In genomic region chr13:98216135-98216565, GRCh38 we compare ENCODE assay signal across 11 cellular contexts. TPM values are rescaled to one million over a fixed set of nuclear protein-coding genes. Genes with fewer than 3 reads are reported as not detected.
DNase-seq lines count a peak whose midpoint lies in the region; ATAC-seq, FAIRE-seq and TF ChIP-seq lines count a peak whose summit lies in the region.
"Had no signal": no experiment of that assay in that cellular context is flagged by ENCODE, and none has a peak within 500 bp of the region (broad histone marks: within the 10 kb centered on the region; RNA-seq: fewer than 3 reads in every experiment).

No MANE protein-coding gene starts in this region.

- H3K79me2 ChIP-seq in GM12878 (ENCODE audit: control insufficient read depth, insufficient read depth, low read length), result no peaks in the 10 kb centered on the region

- no peak for FAIRE-seq in GM12878 (lab: Jason Lieb, UNC)
- FAIRE-seq: G401.6 had no signal

- H3K9ac ChIP-seq in GM12878 (ENCODE audit: control insufficient read depth, insufficient read depth, low read length), result no peak overlapping the region
- H3K9ac ChIP-seq in liver (ENCODE audit: low read depth in 1 of 2, low read length in 2 of 2), result no peak overlapping the region

- in situ Hi-C loops in GM12878 (cut with MboI), result no loop called here

- H3K4me2 ChIP-seq in GM12878 (ENCODE audit: control insufficient read depth, insufficient read depth), result no peak overlapping the region

- CTCF ChIA-PET in GM12878 (lab: Yijun Ruan, JAX), result interaction anchor here (1.2 kb wide), 1 partner anchor 9 kb away, joined by 5 read pairs; no protein-coding TSS in a partner anchor

- H3K4me3 ChIP-seq in AG10803 (ENCODE audit: low read length) (no peak overlapping the region), GM12878 (no peak overlapping the region), liver (ENCODE audit: low read depth in 1 of 3, low read length in 3 of 3) (no peak overlapping the region)
- H3K4me3 ChIP-seq: HAP-1 had no signal

- intact Hi-C loops in GM12878 (cut with micrococcal nuclease; ENCODE audit: unreplicated experiment), result no loop called here

- no TSS peak for BruUV-seq in GM12878 (replicated peaks; lab: Mats Ljungman, UMichigan)

- no peak for TF ChIP-seq EP300 in GM12878 (IDR thresholded peaks at IDR 0.05; ENCODE audit: borderline replicate concordance in 1 of 2, control insufficient read depth in 1 of 2, low read depth in 2 of 2, low read length in 2 of 2)

- H3K9me3 ChIP-seq in GM12878 (replicated peaks; ENCODE audit: control insufficient read depth, insufficient read depth, low read length) (no peaks in the 10 kb centered on the region; the same call in 2 of the 3 replicates), liver (ENCODE audit: control insufficient read depth in 4 of 4, low read length in 3 of 4) (no peaks in the 10 kb centered on the region)
- H3K9me3 ChIP-seq: HAP-1 had no signal

- WGBS in GM12878 (ENCODE audit: insufficient coverage, insufficient replicate concordance, low lambda C conversion rate, missing lambda C conversion rate), result 0% methylated on average over 4 of the region's 4 CpGs
- 66% methylated on average over 4 of the region's 4 CpGs for WGBS in liver

- POLR2A ChIA-PET in GM12878 (lab: Charles Lee), result interaction anchor here (0.6 to 1.1 kb wide), 4 partner anchors 10 to 1001 kb away, joined by 3 to 9 read pairs (median 4); no protein-coding TSS in a partner anchor

- RAD21 ChIA-PET in GM12878 (lab: Charles Lee; ENCODE audit: unreplicated experiment), result interaction anchor here (0.9 to 2.1 kb wide), 8 partner anchors 9 to 78 kb away, joined by 3 to 13 read pairs (median 4); no protein-coding TSS in a partner anchor

- no peaks in the 10 kb centered on the region for H4K20me1 ChIP-seq in GM12878 (ENCODE audit: control insufficient read depth, insufficient read depth)

- SMC1A ChIA-PET in GM12878 (lab: Charles Lee; ENCODE audit: uncharacterized antibody, unreplicated experiment), result interaction anchor here (0.7 to 3.6 kb wide), 9 partner anchors 10 to 631 kb away, joined by 3 to 31 read pairs (median 5); no protein-coding TSS in a partner anchor

- H3K4me1 ChIP-seq in GM12878 (ENCODE audit: control insufficient read depth, insufficient read depth, low read length), result no peaks in the 10 kb centered on the region
- peaks cover 0 to 15% (median 4%) of the 10 kb centered on the region in 4 donors for H3K4me1 ChIP-seq in liver (ENCODE audit: control insufficient read depth in 4 of 4, insufficient read depth in 4 of 4, low read length in 3 of 4)

- H3K27me3 ChIP-seq in GM12878 (replicated peaks in 1 of 2; ENCODE audit: control insufficient read depth in 2 of 2, insufficient read depth in 2 of 2, low read length in 1 of 2), result no peaks in the 10 kb centered on the region
- H3K27me3 ChIP-seq in liver (ENCODE audit: control insufficient read depth in 4 of 4, insufficient read depth in 4 of 4, low read length in 3 of 4), result no peaks in the 10 kb centered on the region

- 0 out of 2 replicates have a peak overlapping the region, but pooled peaks have one; percentile 33 for H2AFZ ChIP-seq in GM12878 (ENCODE audit: control insufficient read depth, low read depth, low read length)

- ATAC-seq in GM12878 (no peak), GM18520 (IDR thresholded peaks at IDR 0.05; ENCODE audit: unreplicated experiment) (no peak)
- no peak for ATAC-seq in activated CD4-positive, CD25-positive, alpha-beta regulatory T cell treated with anti-CD3 and anti-CD28 coated beads, Interleukin-2, amount 50 U/mL, for 24 hours

- TF ChIP-seq CTCF in AG10803 (conservative IDR thresholded peaks at IDR 0.05; ENCODE audit: low read length) (no peak), GM12878 (IDR thresholded peaks at IDR 0.05 in 2 of 3, conservative IDR thresholded peaks at IDR 0.05 in 1 of 3; ENCODE audit: control insufficient read depth in 2 of 3, extremely low read depth in 1 of 3, insufficient read depth in 1 of 3, low read depth in 3 of 3, low read length in 3 of 3) (no peak), liver (IDR thresholded peaks at IDR 0.05; ENCODE audit: low read depth, low read length, missing input control) (no peak)

- DNase-seq in AG10803 (ENCODE audit: low read depth), result peak; percentile 83
- DNase-seq in HK-2 (ENCODE audit: unreplicated experiment), result peak; percentile 56
- DNase-seq in GM12878 (ENCODE audit: low read depth, low spot score), result no peak
- DNase-seq in activated T-cell treated with anti-CD3 and anti-CD28 coated beads for 4 hours, result no peak
- DNase-seq in NCI-H1694 treated with DMSO at 0.1 percent for 48 hours (lab: John Stamatoyannopoulos, UW), result no peak
- DNase-seq: NCI-H1105 had no signal

- no peak for TF ChIP-seq RAD21 in GM12878 (IDR thresholded peaks at IDR 0.05; ENCODE audit: insufficient read depth, low read depth, low read length)
- no peak for TF ChIP-seq RAD21 in liver (IDR thresholded peaks at IDR 0.05)

- no peak overlapping the region for H3K27ac ChIP-seq in GM12878 (ENCODE audit: control insufficient read depth, insufficient read depth)
- H3K27ac ChIP-seq in liver (ENCODE audit: low read depth in 1 of 2, low read length in 2 of 2), result no peak overlapping the region

- no peak for TF ChIP-seq POLR2A in GM12878 (IDR thresholded peaks at IDR 0.05; ENCODE audit: low read depth, low read length)

- no peaks in the 10 kb centered on the region for H3K36me3 ChIP-seq in GM12878 (ENCODE audit: control insufficient read depth in 2 of 2, insufficient read depth in 2 of 2, low read length in 1 of 2)
- peaks cover 3 to 5% (median 4%) of the 10 kb centered on the region in 4 donors for H3K36me3 ChIP-seq in liver (ENCODE audit: control insufficient read depth in 4 of 4, insufficient read depth in 3 of 4, low read depth in 1 of 4, low read length in 3 of 4)

TF ChIP-seq in GM12878, 131 proteins besides CTCF, POLR2A, EP300 and RAD21:
- TF ChIP-seq BACH1 (IDR thresholded peaks at IDR 0.05; ENCODE audit: borderline replicate concordance) (no peak), USF1 (IDR thresholded peaks at IDR 0.05; ENCODE audit: borderline replicate concordance, extremely low read length, insufficient read depth, low read depth, low read length) (peak; percentile 20)

TF ChIP-seq in liver, 16 proteins besides CTCF, POLR2A, EP300 and RAD21:
- peak; percentile 44 for TF ChIP-seq NR2F2 (IDR thresholded peaks at IDR 0.05)
- no peak for TF ChIP-seq EGR1 (IDR thresholded peaks at IDR 0.05; ENCODE audit: low read depth in 2 of 2)
- TF ChIP-seq RXRA (IDR thresholded peaks at IDR 0.05), result no peak

RNA-seq across cellular contexts. Expression of gene RNF113B, which starts 39.1 kb away (rescaled TPM):
- not detected in 2 replicates for total RNA-seq in GM12878 (2013; cell fraction: nucleolus; rRNA removed)
- total RNA-seq in GM12878 (2014; rRNA removed), result not detected in 2 replicates
- total RNA-seq in GM12878 (2014; rRNA removed; fragmentation: Illumina TruSeq; extraction: Trizol), result not detected in 2 replicates
- not detected in 2 replicates for total RNA-seq in GM12878 (2021)
- not detected for polyA plus RNA-seq in GM12878 (2011; ENCODE audit: low read depth)
- not detected in 2 replicates for polyA plus RNA-seq in GM12878 (2011; rRNA removed)
- not detected in 2 replicates for polyA plus RNA-seq in GM12878 (2011; cell fraction: cytosol; rRNA removed)
- not detected in 2 replicates for polyA plus RNA-seq in GM12878 (2011; cell fraction: nucleus; rRNA removed)
- not detected in 2 replicates for polyA plus RNA-seq in GM12878 (2012)
- not detected in 2 replicates for polyA plus RNA-seq in GM12878 (2014; fragmentation: Illumina TruSeq; extraction: Trizol)
- not detected for polyA plus RNA-seq in GM12878 (2014; fragmentation: Nextera tagmentation; extraction: Ambion mirVana)
- polyA plus RNA-seq in GM12878 (2014; rRNA removed), result not detected in 2 replicates
- polyA plus RNA-seq in GM12878 (2016; fragmentation: Nextera tagmentation; extraction: Ambion mirVana), result not detected
- polyA minus RNA-seq in GM12878 (2011; rRNA and poly(A)+ RNA removed), result not detected in 2 replicates
- polyA minus RNA-seq in GM12878 (2011; cell fraction: cytosol; rRNA and poly(A)+ RNA removed), result not detected in 2 replicates
- not detected in 2 replicates for polyA minus RNA-seq in GM12878 (2011; cell fraction: nucleus; rRNA and poly(A)+ RNA removed)
- total RNA-seq in liver, result not detected
- polyA plus RNA-seq in liver, result under 1 TPM in 1 of 2 donors, not detected in 1; 0.64 TPM

Comparison
In these comparisons a context has a peak if more than half of its experiments do, and no peak if none do; other contexts are left out.
1. DNase-seq: peak in AG10803 (single experiment) and HK-2 (single experiment); none in GM12878 (single experiment), activated T-cell treated with anti-CD3 and anti-CD28 coated beads for 4 hours (single experiment) and NCI-H1694 treated with DMSO at 0.1 percent for 48 hours (single experiment).